8 cellular contexts compared by ENCODE assay signal in the genomic region with DNA sequence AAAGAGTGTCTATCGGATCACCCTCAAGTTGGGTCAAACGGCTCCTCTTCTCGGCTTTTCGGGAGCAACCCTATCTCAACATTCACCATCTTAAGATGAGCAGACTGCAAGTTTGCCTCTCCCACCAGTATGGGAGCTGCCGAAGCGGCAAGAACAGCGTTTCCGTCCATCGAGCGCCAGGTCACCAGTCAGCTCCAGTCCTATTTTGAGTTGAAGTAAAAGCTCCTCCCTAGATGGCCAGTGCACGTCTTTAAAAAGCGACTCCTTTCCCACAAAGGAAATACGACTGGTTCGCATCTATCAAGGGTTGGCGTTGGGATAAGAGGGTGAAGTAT. TPM values are rescaled to one million over a fixed set of nuclear protein-coding genes. Genes with fewer than 3 reads are reported as not detected.
A peak's percentile ranks its signal among the peaks of the same experiment; 100 is the strongest.
DNase-seq lines count a peak whose midpoint lies in the region; ATAC-seq and TF ChIP-seq lines count a peak whose summit lies in the region.

No MANE protein-coding gene starts in this region.

- no peaks in the 10 kb centered on the region for H3K36me3 Mint-ChIP-seq in activated CD4-positive, alpha-beta memory T cell treated with anti-CD3 and anti-CD28 coated beads, Interleukin-2, amount 10 ng/mL, durations not matched to agents 7 days and 5 days (ENCODE audit: low read depth)

- H3K27me3 Mint-ChIP-seq in activated CD4-positive, alpha-beta memory T cell treated with anti-CD3 and anti-CD28 coated beads, Interleukin-2, amount 10 ng/mL, durations not matched to agents 7 days and 5 days: peaks cover 2% of the 10 kb centered on the region

- no peak for TF ChIP-seq CTCF in GM12864 (IDR thresholded peaks at IDR 0.05; ENCODE audit: low read depth, low read length, missing control alignments)

- H3K27ac Mint-ChIP-seq in activated CD4-positive, alpha-beta memory T cell treated with anti-CD3 and anti-CD28 coated beads, Interleukin-2, amount 10 ng/mL, durations not matched to agents 7 days and 5 days: peak overlapping the region; percentile 96

- H3K4me3 Mint-ChIP-seq in activated CD4-positive, alpha-beta memory T cell treated with anti-CD3 and anti-CD28 coated beads, Interleukin-2, amount 10 ng/mL, durations not matched to agents 7 days and 5 days: peak overlapping the region; percentile 96

- intact Hi-C loops in left cardiac atrium (cut with DNase I): loop anchor here in 1 of 2 donors (10.0 kb wide), 1 partner anchor 266 kb away; no protein-coding TSS in a partner anchor

- H3K9me3 Mint-ChIP-seq in activated CD4-positive, alpha-beta memory T cell treated with anti-CD3 and anti-CD28 coated beads, Interleukin-2, amount 10 ng/mL, durations not matched to agents 7 days and 5 days: no peaks in the 10 kb centered on the region

- DNase-seq in GM12864 (ENCODE audit: low read depth) (peak; percentile 62), left cardiac atrium (peak; percentile 74), skeletal muscle cell (ENCODE audit: low read depth) (no peak), amniotic stem cell (lab: John Stamatoyannopoulos, UW) (no peak), OCI-M1 (lab: John Stamatoyannopoulos, UW) (no peak)
- peak; percentile 75 for DNase-seq in activated CD4-positive, alpha-beta memory T cell treated with anti-CD3 and anti-CD28 coated beads, Interleukin-2, amount 10 ng/mL, durations not matched to agents 7 days and 5 days

- ATAC-seq in GM21390 (IDR thresholded peaks at IDR 0.05; ENCODE audit: unreplicated experiment) (peak; percentile 65), HG03575 (IDR thresholded peaks at IDR 0.05; ENCODE audit: extremely low read depth, insufficient number of reproducible peaks, low FRiP score, unreplicated experiment) (peak; percentile 32), left cardiac atrium (peak; percentile 81 to 86)

- POLR2A ChIA-PET in activated CD4-positive, alpha-beta memory T cell treated with anti-CD3 and anti-CD28 coated beads, Interleukin-2, amount 10 ng/mL, durations not matched to agents 7 days and 5 days (lab: Charles Lee): interaction anchor here (0.8 to 4.5 kb wide), 23 partner anchors 10 to 973 kb away, joined by 3 to 97 read pairs (median 4); a partner anchor contains a TSS

- peak overlapping the region; percentile 77 for H3K4me3 ChIP-seq in GM12864 (ENCODE audit: low read depth, low read length)
- peak overlapping the region; percentile 96 for H3K4me3 ChIP-seq in skeletal muscle cell (ENCODE audit: low read depth, low read length)

- CTCF ChIA-PET in activated CD4-positive, alpha-beta memory T cell treated with anti-CD3 and anti-CD28 coated beads, Interleukin-2, amount 10 ng/mL, durations not matched to agents 7 days and 5 days (lab: Charles Lee): interaction anchor here (1.0 to 3.8 kb wide), 7 partner anchors 10 to 422 kb away, joined by 3 to 49 read pairs (median 4); no protein-coding TSS in a partner anchor

- H3K4me1 Mint-ChIP-seq in activated CD4-positive, alpha-beta memory T cell treated with anti-CD3 and anti-CD28 coated beads, Interleukin-2, amount 10 ng/mL, durations not matched to agents 7 days and 5 days: peaks cover 39% of the 10 kb centered on the region

RNA-seq across cellular contexts. Expression of a gene that starts 0.4 kb away (rescaled TPM):
- total RNA-seq in activated CD4-positive, alpha-beta memory T cell treated with anti-CD3 and anti-CD28 coated beads, Interleukin-2, amount 10 ng/mL, durations not matched to agents 7 days and 5 days: 100 to 1,000 TPM; 106 to 120 TPM
- 10 to 100 TPM; 46.8 to 48.9 TPM for total RNA-seq in left cardiac atrium

RNA-seq across cellular contexts. Expression of a gene that starts 37.5 kb away (rescaled TPM):
- total RNA-seq in activated CD4-positive, alpha-beta memory T cell treated with anti-CD3 and anti-CD28 coated beads, Interleukin-2, amount 10 ng/mL, durations not matched to agents 7 days and 5 days: not detected
- 1 to 10 TPM; 9.0 to 9.5 TPM for total RNA-seq in left cardiac atrium

Comparison
In these comparisons a context has a peak if more than half of its experiments do, and no peak if none do; other contexts are left out.
1. DNase-seq: peak in GM12864 (single experiment), activated CD4-positive, alpha-beta memory T cell treated with anti-CD3 and anti-CD28 coated beads, Interleukin-2, amount 10 ng/mL, durations not matched to agents 7 days and 5 days (single experiment) and left cardiac atrium (single experiment); none in skeletal muscle cell (single experiment), amniotic stem cell (single experiment) and OCI-M1 (single experiment).
2. ATAC-seq: peak in every context shown above with its lines; median percentile 84 in left cardiac atrium; 65 in GM21390; 32 in HG03575.
3. RNA of a gene that starts 37.5 kb away (total RNA-seq): 9.0 to 9.5 TPM in left cardiac atrium; not detected in activated CD4-positive, alpha-beta memory T cell treated with anti-CD3 and anti-CD28 coated beads, Interleukin-2, amount 10 ng/mL, durations not matched to agents 7 days and 5 days; every median in the first group is over 10 times any median in the second.